In the genomic region with DNA sequence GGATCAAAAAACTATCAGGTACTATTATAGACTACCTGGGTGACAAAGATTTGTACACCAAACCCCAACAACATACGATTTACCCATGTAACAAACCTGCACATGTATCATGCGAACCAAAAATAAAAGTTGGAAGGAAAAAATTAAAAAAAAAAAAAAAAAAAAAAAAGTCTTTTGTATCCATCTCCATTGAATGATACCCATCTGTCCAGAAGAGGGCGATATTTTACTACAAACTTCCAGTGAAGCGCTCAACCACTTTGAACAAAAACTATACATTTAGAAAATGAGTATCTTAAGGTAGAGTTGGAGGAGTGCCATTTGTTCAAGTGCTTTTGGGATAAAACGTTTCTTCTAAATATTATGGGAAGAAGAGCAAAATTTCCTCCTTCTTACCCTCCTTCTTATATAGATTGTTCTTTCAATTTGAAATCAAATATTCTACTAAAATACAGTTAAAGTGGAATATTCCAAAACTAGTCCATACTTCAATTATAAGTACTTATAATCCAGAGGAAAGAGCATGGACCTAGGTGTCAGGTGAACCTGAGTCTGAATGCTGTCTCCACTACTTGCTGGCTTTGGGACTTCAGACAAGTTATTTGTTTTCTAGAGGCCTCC, we compare ENCODE assay signal across 8 cellular contexts. TPM values are rescaled to one million over a fixed set of nuclear protein-coding genes. Genes with fewer than 3 reads are reported as not detected.
DNase-seq lines count a peak whose midpoint lies in the region; ATAC-seq and TF ChIP-seq lines count a peak whose summit lies in the region.

No MANE protein-coding gene starts in this region.

- H3K4me3 Mint-ChIP-seq in CD14-positive monocyte = no peak overlapping the region

- no peak overlapping the region for H2AFZ ChIP-seq in HCT116 (ENCODE audit: low read depth, low read length, poor library complexity, severe bottlenecking)

- H3K9me2 ChIP-seq in HCT116 (ENCODE audit: insufficient read depth) = no peaks in the 10 kb centered on the region

- no peaks in the 10 kb centered on the region for H3K36me3 ChIP-seq in HCT116 (ENCODE audit: control insufficient read depth in 1 of 2, insufficient read depth in 2 of 2, low read length in 2 of 2)
- no peaks in the 10 kb centered on the region for H3K36me3 ChIP-seq in lung (ENCODE audit: control insufficient read depth in 2 of 2, insufficient read depth in 2 of 2, low read length in 2 of 2)

- H3K9me3 Mint-ChIP-seq in CD14-positive monocyte = peaks cover 0 to 2% (median 0%) of the 10 kb centered on the region in 7 donors

- peaks cover 0 to 6% (median 2%) of the 10 kb centered on the region in 3 donors for H3K27me3 Mint-ChIP-seq in CD14-positive monocyte (ENCODE audit: low read depth in 3 of 3)

- H3K4me1 Mint-ChIP-seq in CD14-positive monocyte = peaks cover 14% of the 10 kb centered on the region

- CTCF ChIA-PET in HCT116 (lab: Charles Lee) = interaction anchor here (0.7 to 1.5 kb wide), 3 partner anchors 35 to 568 kb away, joined by 3 to 4 read pairs (median 3); no protein-coding TSS in a partner anchor

- peak; percentile 77 for TF ChIP-seq CTCF in CD14-positive monocyte (IDR thresholded peaks at IDR 0.05)
- peak; percentile 46 to 64 (median 52); a peak in 5 of 6 replicates for TF ChIP-seq CTCF in HCT116 (IDR thresholded peaks at IDR 0.05 in 2 of 3, conservative IDR thresholded peaks at IDR 0.05 in 1 of 3; ENCODE audit: borderline replicate concordance in 1 of 3, insufficient read depth in 1 of 3, low read depth in 2 of 3, low read length in 2 of 3)
- peak; percentile 28 for TF ChIP-seq CTCF in lung (IDR thresholded peaks at IDR 0.05; ENCODE audit: control extremely low read depth, extremely low read depth)

- H3K36me3 Mint-ChIP-seq in CD14-positive monocyte = no peaks in the 10 kb centered on the region

- BruUV-seq in HCT116 (replicated peaks; lab: Mats Ljungman, UMichigan) = no TSS peak

- no peak overlapping the region for H3K4me2 ChIP-seq in HCT116 (ENCODE audit: low read length)

- ATAC-seq in HCT116 = peak; percentile 62; the same call in 1 of the 2 replicates
- peak; percentile 58 for ATAC-seq in lung (ENCODE audit: insufficient read depth, low FRiP score)
- no peak for ATAC-seq in HG02981 (IDR thresholded peaks at IDR 0.05; ENCODE audit: unreplicated experiment)
- ATAC-seq in HG03460 (IDR thresholded peaks at IDR 0.05; ENCODE audit: unreplicated experiment) = no peak

- peaks cover 10% of the 10 kb centered on the region; the same call in 1 of the 2 replicates for H3K27me3 ChIP-seq in HCT116 (ENCODE audit: insufficient read depth, low read length)
- no peaks in the 10 kb centered on the region for H3K27me3 ChIP-seq in lung (ENCODE audit: control insufficient read depth, insufficient read depth)

- no peak for TF ChIP-seq POLR2A in HCT116 (IDR thresholded peaks at IDR 0.05; ENCODE audit: borderline replicate concordance, extremely low read depth, insufficient read depth, insufficient read length)

- no peaks in the 10 kb centered on the region for H4K20me1 ChIP-seq in HCT116 (ENCODE audit: insufficient read depth)

- no peak overlapping the region for H3K27ac Mint-ChIP-seq in CD14-positive monocyte

- TF ChIP-seq RAD21 in HCT116 (IDR thresholded peaks at IDR 0.05; ENCODE audit: low read depth) = peak; percentile 67

- H3K9me3 ChIP-seq in HCT116 (ENCODE audit: control insufficient read depth in 1 of 2, insufficient read depth in 1 of 2, low read depth in 1 of 2, low read length in 2 of 2) (no peaks in the 10 kb centered on the region), lung (ENCODE audit: control insufficient read depth in 2 of 2, insufficient read depth in 1 of 2, low read length in 1 of 2) (no peaks in the 10 kb centered on the region)

- intact Hi-C loops in CD14-positive monocyte (cut with micrococcal nuclease) = loop anchor here (5.0 to 10.0 kb wide), 3 partner anchors 139 to 571 kb away; no protein-coding TSS in a partner anchor
- intact Hi-C loops in HCT116 (cut with micrococcal nuclease) = loop anchor here (1.0 kb wide), 2 partner anchors 509 to 572 kb away; no protein-coding TSS in a partner anchor

- no peak for DNase-seq in CD14-positive monocyte (ENCODE audit: low spot score)
- peak; percentile 15 for DNase-seq in HCT116 (ENCODE audit: low read depth, low spot score)
- DNase-seq in NCI-H748 treated with DMSO at 0.1 percent for 48 hours (lab: John Stamatoyannopoulos, UW) = peak; percentile 34
- peak; percentile 44 for DNase-seq in cerebellar cortex (ENCODE audit: low spot score)
- DNase-seq in lung (ENCODE audit: low spot score) = no peak
- DNase-seq in stimulated activated CD4-positive, alpha-beta T cell treated with anti-CD3 and anti-CD28 coated beads, Interleukin-12 subunit alpha, Interleukin-12 subunit beta, amount 100 ng/mL, for 4 hours = no peak

- H3K4me1 ChIP-seq in HCT116 (ENCODE audit: control insufficient read depth in 1 of 2, insufficient read depth in 2 of 2, low read length in 2 of 2) = no peaks in the 10 kb centered on the region
- no peaks in the 10 kb centered on the region for H3K4me1 ChIP-seq in lung (ENCODE audit: control insufficient read depth in 2 of 2, insufficient read depth in 2 of 2, low read length in 2 of 2)

- no peaks in the 10 kb centered on the region for H3K79me2 ChIP-seq in HCT116 (ENCODE audit: insufficient read depth, low read length)

- RAD21 ChIA-PET in HCT116 (lab: Charles Lee; ENCODE audit: low non-redundant PET in 1 of 2, low total read pairs in 2 of 2, uncharacterized antibody in 2 of 2, unreplicated experiment in 2 of 2) = no interaction called here

- 13 to 19% methylated on average over 5 of the region's 5 CpGs for WGBS in lung, 2 donors

- H3K4me3 ChIP-seq in HCT116 (replicated peaks in 1 of 2; ENCODE audit: low read depth in 1 of 2, low read length in 2 of 2) = no peak overlapping the region
- no peak overlapping the region for H3K4me3 ChIP-seq in lung

- no peak overlapping the region for H3K9ac ChIP-seq in HCT116 (ENCODE audit: low read length)

- POLR2A ChIA-PET in HCT116 (lab: Charles Lee) = no interaction called here

- no peak overlapping the region for H3K27ac ChIP-seq in HCT116 (ENCODE audit: low read depth, low read length)
- no peak overlapping the region for H3K27ac ChIP-seq in lung (ENCODE audit: low read depth in 1 of 2, low read length in 1 of 2)

TF ChIP-seq in HCT116, 20 proteins besides CTCF, POLR2A, EP300 and RAD21:
- no peak for TF ChIP-seq EZH2 (IDR thresholded peaks at IDR 0.05)
- TF ChIP-seq, protein P1, sequence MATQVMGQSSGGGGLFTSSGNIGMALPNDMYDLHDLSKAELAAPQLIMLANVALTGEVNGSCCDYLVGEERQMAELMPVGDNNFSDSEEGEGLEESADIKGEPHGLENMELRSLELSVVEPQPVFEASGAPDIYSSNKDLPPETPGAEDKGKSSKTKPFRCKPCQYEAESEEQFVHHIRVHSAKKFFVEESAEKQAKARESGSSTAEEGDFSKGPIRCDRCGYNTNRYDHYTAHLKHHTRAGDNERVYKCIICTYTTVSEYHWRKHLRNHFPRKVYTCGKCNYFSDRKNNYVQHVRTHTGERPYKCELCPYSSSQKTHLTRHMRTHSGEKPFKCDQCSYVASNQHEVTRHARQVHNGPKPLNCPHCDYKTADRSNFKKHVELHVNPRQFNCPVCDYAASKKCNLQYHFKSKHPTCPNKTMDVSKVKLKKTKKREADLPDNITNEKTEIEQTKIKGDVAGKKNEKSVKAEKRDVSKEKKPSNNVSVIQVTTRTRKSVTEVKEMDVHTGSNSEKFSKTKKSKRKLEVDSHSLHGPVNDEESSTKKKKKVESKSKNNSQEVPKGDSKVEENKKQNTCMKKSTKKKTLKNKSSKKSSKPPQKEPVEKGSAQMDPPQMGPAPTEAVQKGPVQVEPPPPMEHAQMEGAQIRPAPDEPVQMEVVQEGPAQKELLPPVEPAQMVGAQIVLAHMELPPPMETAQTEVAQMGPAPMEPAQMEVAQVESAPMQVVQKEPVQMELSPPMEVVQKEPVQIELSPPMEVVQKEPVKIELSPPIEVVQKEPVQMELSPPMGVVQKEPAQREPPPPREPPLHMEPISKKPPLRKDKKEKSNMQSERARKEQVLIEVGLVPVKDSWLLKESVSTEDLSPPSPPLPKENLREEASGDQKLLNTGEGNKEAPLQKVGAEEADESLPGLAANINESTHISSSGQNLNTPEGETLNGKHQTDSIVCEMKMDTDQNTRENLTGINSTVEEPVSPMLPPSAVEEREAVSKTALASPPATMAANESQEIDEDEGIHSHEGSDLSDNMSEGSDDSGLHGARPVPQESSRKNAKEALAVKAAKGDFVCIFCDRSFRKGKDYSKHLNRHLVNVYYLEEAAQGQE (IDR thresholded peaks at IDR 0.05; ENCODE audit: low read depth) = no peak
- no peak for TF ChIP-seq ELF1 (IDR thresholded peaks at IDR 0.05; ENCODE audit: borderline replicate concordance, low read depth)
- no peak for TF ChIP-seq FOSL1 (IDR thresholded peaks at IDR 0.05; ENCODE audit: low read depth)
- no peak for TF ChIP-seq YY1 (IDR thresholded peaks at IDR 0.05; ENCODE audit: extremely low read depth, insufficient replicate concordance, low read depth, low read length)
- TF ChIP-seq CBX3 (IDR thresholded peaks at IDR 0.05; ENCODE audit: low read depth) = no peak
- TF ChIP-seq SIN3A (IDR thresholded peaks at IDR 0.05; ENCODE audit: low read depth) = no peak
- TF ChIP-seq JUND (IDR thresholded peaks at IDR 0.05) = no peak
TF ChIP-seq in HCT116: peak in this region for 0.

RNA-seq across cellular contexts. Expression of a gene that starts 23.3 kb away (rescaled TPM):
- 10 to 100 TPM; 21.2 to 32.2 TPM for polyA plus RNA-seq in CD14-positive monocyte
- total RNA-seq in HCT116 (2021; ENCODE audit: unreplicated experiment) = 25.3 TPM
- polyA plus RNA-seq in HCT116 (2012) = 11.4 and 12.9 TPM in 2 replicates
- total RNA-seq in lung = 10 to 100 TPM; 15.8 to 29.4 TPM
- polyA plus RNA-seq in lung = 10 to 100 TPM in 1 of 2 donors, 1 to 10 TPM in 1; 8.3 to 10.2 TPM

Comparison
In these comparisons a context has a peak if more than half of its experiments do, and no peak if none do; other contexts are left out.
1. DNase-seq: peak in HCT116 (single experiment), NCI-H748 treated with DMSO at 0.1 percent for 48 hours (single experiment) and cerebellar cortex (single experiment); none in CD14-positive monocyte (single experiment), lung (single experiment) and stimulated activated CD4-positive, alpha-beta T cell treated with anti-CD3 and anti-CD28 coated beads, Interleukin-12 subunit alpha, Interleukin-12 subunit beta, amount 100 ng/mL, for 4 hours (single experiment).
2. ATAC-seq: peak in HCT116 (single experiment) and lung (single experiment); none in HG02981 (single experiment) and HG03460 (single experiment).
3. Peak in every context shown above with its lines, with median percentiles within 50 percentile points of each other: CTCF ChIP-seq.